ENCODE assay signal across 16 cellular contexts in the genomic region with DNA sequence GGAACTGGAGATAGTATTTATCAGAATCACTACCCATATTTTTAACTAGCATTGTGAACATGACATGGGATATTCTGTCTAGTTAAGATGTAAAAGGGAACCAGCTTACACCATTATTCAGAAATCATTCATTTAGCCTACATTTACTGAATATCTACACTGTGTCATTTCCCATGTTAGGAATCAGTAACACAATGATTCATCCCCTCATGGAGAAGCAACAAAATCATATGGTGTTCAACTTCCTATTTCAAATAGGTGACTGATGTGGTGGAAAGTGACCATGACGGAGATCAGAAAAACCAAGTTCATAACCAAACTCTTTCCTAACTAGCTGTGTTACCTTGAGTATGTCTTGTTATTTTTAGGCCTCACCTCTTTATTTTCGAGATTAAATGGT.
DNase-seq lines count a peak whose midpoint lies in the region; ATAC-seq and TF ChIP-seq lines count a peak whose summit lies in the region.
"Had no signal": no experiment of that assay in that cellular context is flagged by ENCODE, and none has a peak within 500 bp of the region (broad histone marks: within the 10 kb centered on the region; RNA-seq: fewer than 3 reads in every experiment).

No MANE protein-coding gene starts in this region.

- H3K4me3 ChIP-seq in fibroblast of mammary gland (ENCODE audit: control insufficient read depth, low read depth, low read length) (no peak overlapping the region), PC-3 (ENCODE audit: low read length) (no peak overlapping the region)
- H3K4me3 ChIP-seq: A549, HAP-1 had no signal

- H3K9me3 ChIP-seq in PC-3 (ENCODE audit: low read length) = no peaks in the 10 kb centered on the region
- H3K9me3 ChIP-seq: A549, BE2C, HAP-1 had no signal

- ATAC-seq in HG03139 (IDR thresholded peaks at IDR 0.05; ENCODE audit: unreplicated experiment) (no peak), PC-3 (no peak), HG03378 (IDR thresholded peaks at IDR 0.05; ENCODE audit: unreplicated experiment) (no peak)
- ATAC-seq in naive thymus-derived CD8-positive, alpha-beta T cell = no peak
- ATAC-seq: A549 had no signal

- H3K36me3 Mint-ChIP-seq in naive thymus-derived CD8-positive, alpha-beta T cell = no peaks in the 10 kb centered on the region
- H3K36me3 Mint-ChIP-seq: CD4-positive, alpha-beta memory T cell had no signal

- POLR2A ChIA-PET in naive thymus-derived CD8-positive, alpha-beta T cell (lab: Charles Lee) = no interaction called here
- POLR2A ChIA-PET in PC-3 (lab: Charles Lee; ENCODE audit: unreplicated experiment) = no interaction called here

- no peaks in the 10 kb centered on the region for H3K36me3 ChIP-seq in PC-3 (ENCODE audit: low read depth, low read length)
- H3K36me3 ChIP-seq: BE2C, HAP-1 had no signal

- no peak overlapping the region for H3K4me2 ChIP-seq in PC-3 (ENCODE audit: low read length)
- H3K4me2 ChIP-seq: A549 had no signal

- H3K4me1 ChIP-seq in PC-3 (ENCODE audit: insufficient read depth, low read length) = no peaks in the 10 kb centered on the region
- H3K4me1 ChIP-seq: A549, BE2C, HAP-1 had no signal

- peaks cover 0 to 16% (median 4%) of the 10 kb centered on the region in 9 donors for H3K9me3 Mint-ChIP-seq in naive thymus-derived CD8-positive, alpha-beta T cell
- H3K9me3 Mint-ChIP-seq: HFFc6 had no signal

- no TSS peak for BruUV-seq in PC-3 (replicated peaks; lab: Mats Ljungman, UMichigan)

- no peak overlapping the region for H3K9ac ChIP-seq in PC-3 (ENCODE audit: low read length)

- intact Hi-C loops in PC-3 (cut with micrococcal nuclease) = no loop called here

- no peaks in the 10 kb centered on the region for H3K27me3 Mint-ChIP-seq in naive thymus-derived CD8-positive, alpha-beta T cell
- H3K27me3 Mint-ChIP-seq: CD4-positive, alpha-beta memory T cell had no signal

- H3K9me2 ChIP-seq in PC-3 (replicated peaks; ENCODE audit: low read length) = no peaks in the 10 kb centered on the region

- CTCF ChIA-PET in PC-3 (lab: Charles Lee) = no interaction called here

- H3K27ac ChIP-seq in PC-3 (ENCODE audit: low read length) = no peak overlapping the region
- H3K27ac ChIP-seq: A549, C4-2B, HL-60 had no signal

- H4K20me1 ChIP-seq in PC-3 (ENCODE audit: low read length) = no peaks in the 10 kb centered on the region

- H3K27ac Mint-ChIP-seq in naive thymus-derived CD8-positive, alpha-beta T cell = no peak overlapping the region
- H3K27ac Mint-ChIP-seq: CD4-positive, alpha-beta memory T cell; HFFc6 had no signal

- DNase-seq in HCEC 1CT (peak; percentile 18), MV-4-11 (lab: John Stamatoyannopoulos, UW) (peak; percentile 26), fibroblast of mammary gland (ENCODE audit: low read depth) (peak; percentile 15), PC-3 (no peak)
- no peak for DNase-seq in naive thymus-derived CD8-positive, alpha-beta T cell
- DNase-seq: BE2C; CD4-positive, alpha-beta memory T cell; DMS79; GOT3; HFFc6 had no signal

- TF ChIP-seq CTCF in fibroblast of mammary gland (conservative IDR thresholded peaks at IDR 0.05; ENCODE audit: control insufficient read depth, insufficient read depth, low read depth, low read length) (no peak), PC-3 (conservative IDR thresholded peaks at IDR 0.05; ENCODE audit: low read depth, low read length) (no peak)

- no peak overlapping the region for H2AFZ ChIP-seq in PC-3 (ENCODE audit: low read length)

- H3K27me3 ChIP-seq in PC-3 (ENCODE audit: low read length) = no peaks in the 10 kb centered on the region
- H3K27me3 ChIP-seq: BE2C had no signal

- no peaks in the 10 kb centered on the region for H3K4me1 Mint-ChIP-seq in naive thymus-derived CD8-positive, alpha-beta T cell

- H3K79me2 ChIP-seq in PC-3 (ENCODE audit: low read length) = no peaks in the 10 kb centered on the region

- H3F3A ChIP-seq in PC-3 (ENCODE audit: low read length, unreplicated experiment) = no peaks in the 10 kb centered on the region

- H3K4me3 Mint-ChIP-seq in naive thymus-derived CD8-positive, alpha-beta T cell = no peak overlapping the region
- H3K4me3 Mint-ChIP-seq: CD4-positive, alpha-beta memory T cell; HFFc6 had no signal

Comparison
In these comparisons a context has a peak if more than half of its experiments do, and no peak if none do; other contexts are left out.
1. DNase-seq: peak in HCEC 1CT (single experiment), MV-4-11 (single experiment) and fibroblast of mammary gland (single experiment); none in naive thymus-derived CD8-positive, alpha-beta T cell (0 of 10) and PC-3 (single experiment).